12 cellular contexts compared by ENCODE assay signal in genomic region chr2:101372792-101373191, GRCh38. TPM values are rescaled to one million over a fixed set of nuclear protein-coding genes. Genes with fewer than 3 reads are reported as not detected.
"Had no signal": no experiment of that assay in that cellular context is flagged by ENCODE, and none has a peak within 500 bp of the region (broad histone marks: within the 10 kb centered on the region; RNA-seq: fewer than 3 reads in every experiment).

No MANE protein-coding gene starts in this region.

- H3K36me3 ChIP-seq: HAP-1 had no signal

- H3K27ac Mint-ChIP-seq: GM23338, HFFc6 had no signal

- H3K4me1 ChIP-seq: HAP-1 had no signal

- H3K4me3 ChIP-seq: GM23248, GM23338, HAP-1 had no signal

- H2AFZ ChIP-seq: GM23248, GM23338 had no signal

- H3K27ac ChIP-seq: GM23248 had no signal

- H3K4me2 ChIP-seq: GM23338 had no signal

- ATAC-seq: GM23338, HCT116 had no signal

- DNase-seq: GM23248, GOT3, H7, H9, HCEC 1CT, HFFc6 had no signal

- FAIRE-seq: H1, H54 had no signal

- H3K9ac ChIP-seq: GM23248 had no signal

- H3K9me3 Mint-ChIP-seq: GM23338, HFFc6 had no signal

- H3K4me3 Mint-ChIP-seq: GM23338, H9, HFFc6 had no signal

- H3K9me3 ChIP-seq: HAP-1 had no signal

RNA-seq across cellular contexts. Expression of gene CREG2, which starts 14.5 kb away (rescaled TPM):
- total RNA-seq: H4, HFFc6 had no signal
